Comparison of ENCODE assay signal across 1 cellular context in the genomic region with DNA sequence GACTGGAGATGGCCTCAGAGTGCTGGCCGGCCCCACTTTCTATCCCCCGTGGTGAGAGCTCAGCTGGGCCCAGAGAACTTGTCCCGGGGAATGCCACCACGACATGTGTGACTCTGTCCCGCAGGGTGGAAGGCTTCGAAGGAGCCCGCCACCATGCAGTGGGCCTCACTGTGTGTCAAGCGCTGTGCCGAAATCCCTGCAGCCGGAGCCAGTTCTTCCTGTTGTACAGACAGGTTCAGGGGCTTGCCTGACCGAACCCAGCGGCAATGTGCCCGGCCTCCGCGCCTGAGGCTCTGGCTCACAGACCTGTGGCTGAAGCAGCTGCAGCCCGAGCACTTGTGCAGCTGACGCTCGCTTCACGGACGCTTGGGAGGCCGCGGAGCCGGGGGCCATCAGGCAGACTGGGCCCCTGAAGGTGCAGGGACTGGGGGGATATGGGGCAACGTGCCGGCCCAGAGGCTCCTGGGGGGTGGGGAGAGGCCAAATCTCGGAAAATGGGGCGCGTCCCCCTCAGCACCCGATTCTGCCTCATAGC.
TF ChIP-seq lines count a peak whose summit lies in the region.

No MANE protein-coding gene starts in this region.

TF ChIP-seq in IMR-90, 13 proteins besides CTCF, POLR2A, EP300 and RAD21:
- TF ChIP-seq MXI1 (IDR thresholded peaks at IDR 0.05; ENCODE audit: borderline replicate concordance, low read depth, low read length) (peak; percentile 15; the same call in 1 of the 2 replicates), BHLHE40 (IDR thresholded peaks at IDR 0.05; ENCODE audit: low read depth, low read length) (no peak), MAFK (IDR thresholded peaks at IDR 0.05; ENCODE audit: low read depth, low read length) (no peak)
